Comparison of ENCODE assay signal across 8 cellular contexts in genomic region chr19:16571689-16572331, GRCh38. TPM values are rescaled to one million over a fixed set of nuclear protein-coding genes. Genes with fewer than 3 reads are reported as not detected.
DNase-seq lines count a peak whose midpoint lies in the region; ATAC-seq and TF ChIP-seq lines count a peak whose summit lies in the region.

No MANE protein-coding gene starts in this region.

- peak overlapping the region; percentile 30 to 91 (median 80) for H3K27ac ChIP-seq in heart right ventricle

- H3K4me1 ChIP-seq in Caco-2: peaks cover 13% of the 10 kb centered on the region
- H3K4me1 ChIP-seq in heart right ventricle: peaks cover 14 to 50% (median 35%) of the 10 kb centered on the region in 9 donors

- BruUV-seq in Caco-2 (replicated peaks; lab: Mats Ljungman, UMichigan): no TSS peak

- peaks cover 75% of the 10 kb centered on the region for H3K36me3 Mint-ChIP-seq in Caco-2 (ENCODE audit: insufficient read depth, unreplicated experiment)
- H3K36me3 Mint-ChIP-seq in activated T-cell treated with anti-CD3 and anti-CD28 coated beads, Interleukin-2, amount 50 U/mL, for 72 hours (ENCODE audit: insufficient read depth in 2 of 2): peaks cover 6 to 7% of the 10 kb centered on the region in 2 donors

- H3K36me3 ChIP-seq in Caco-2 (ENCODE audit: control insufficient read depth, insufficient read depth, low read length) (peaks cover 6% of the 10 kb centered on the region; the same call in 1 of the 2 replicates), heart right ventricle (peaks cover 0 to 69% (median 22%) of the 10 kb centered on the region in 9 donors)

- CTCF ChIA-PET in Caco-2 (lab: Charles Lee): no interaction called here

- 1 to 2% methylated on average over 62 to 80 of the region's 80 CpGs for WGBS in heart right ventricle, 2 donors

- peaks cover 6% of the 10 kb centered on the region for H3K4me1 Mint-ChIP-seq in Caco-2 (ENCODE audit: low read depth, unreplicated experiment)
- H3K4me1 Mint-ChIP-seq in activated T-cell treated with anti-CD3 and anti-CD28 coated beads, Interleukin-2, amount 50 U/mL, for 72 hours (ENCODE audit: low read depth): peaks cover 65% of the 10 kb centered on the region

- POLR2A ChIA-PET in Caco-2 (lab: Charles Lee): interaction anchor here (0.6 to 2.5 kb wide), 4 partner anchors 47 to 88 kb away, joined by 3 to 9 read pairs (median 4); partner anchors contain the start of genes C19orf44, CALR3, MED26 and SMIM7

- H3K9me3 ChIP-seq in Caco-2: no peaks in the 10 kb centered on the region
- H3K9me3 ChIP-seq in heart right ventricle: no peaks in the 10 kb centered on the region

- H3K27ac Mint-ChIP-seq in Caco-2 (ENCODE audit: unreplicated experiment): peak overlapping the region; percentile 97
- peak overlapping the region; percentile 70 for H3K27ac Mint-ChIP-seq in activated T-cell treated with anti-CD3 and anti-CD28 coated beads, Interleukin-2, amount 50 U/mL, for 72 hours

- H3K27me3 Mint-ChIP-seq in Caco-2 (ENCODE audit: insufficient read depth, unreplicated experiment): no peaks in the 10 kb centered on the region
- H3K27me3 Mint-ChIP-seq in activated T-cell treated with anti-CD3 and anti-CD28 coated beads, Interleukin-2, amount 50 U/mL, for 72 hours (ENCODE audit: low read depth): no peaks in the 10 kb centered on the region

- intact Hi-C loops in Caco-2 (cut with micrococcal nuclease; ENCODE audit: unreplicated experiment): loop anchor here (2.0 kb wide), 1 partner anchor 57 kb away; the partner anchor contains the start of gene MED26
- intact Hi-C loops in heart right ventricle (cut with DNase I): loop anchor here (2.0 to 10.0 kb wide), 4 partner anchors 50 to 89 kb away; partner anchors contain the start of genes MED26 (in 9 of the 10), SMIM7 (in 1 of the 10) and TMEM38A (in 1 of the 10)

- H3K4me3 Mint-ChIP-seq in Caco-2 (ENCODE audit: unreplicated experiment): peak overlapping the region; percentile 89
- H3K4me3 Mint-ChIP-seq in activated T-cell treated with anti-CD3 and anti-CD28 coated beads, Interleukin-2, amount 50 U/mL, for 72 hours: peak overlapping the region; percentile 95 to 96

- no peaks in the 10 kb centered on the region for H3K9me3 Mint-ChIP-seq in Caco-2 (ENCODE audit: unreplicated experiment)
- H3K9me3 Mint-ChIP-seq in activated T-cell treated with anti-CD3 and anti-CD28 coated beads, Interleukin-2, amount 50 U/mL, for 72 hours: no peaks in the 10 kb centered on the region

- H3K4me3 ChIP-seq in Caco-2 (ENCODE audit: low read depth, low read length) (peak overlapping the region; percentile 67), heart right ventricle (peak overlapping the region; percentile 30 to 97 (median 80)), skeletal muscle cell (ENCODE audit: low read depth, low read length) (peak overlapping the region; percentile 86)

- no peaks in the 10 kb centered on the region for H3K27me3 ChIP-seq in Caco-2 (replicated peaks; ENCODE audit: control insufficient read depth, insufficient read depth, low read length)
- no peaks in the 10 kb centered on the region for H3K27me3 ChIP-seq in heart right ventricle

- ATAC-seq in GM19438 (IDR thresholded peaks at IDR 0.05; ENCODE audit: low read depth, unreplicated experiment): peak; percentile 19
- ATAC-seq in activated T-cell treated with anti-CD3 and anti-CD28 coated beads, Interleukin-2, amount 50 U/mL, for 72 hours (replicated peaks in 1 of 2): peak; percentile 54 to 55
- ATAC-seq in heart right ventricle: peak in 1 of 8 donors; percentile 1

- no peak for DNase-seq in Caco-2
- peak; percentile 4 for DNase-seq in HT-29 (ENCODE audit: low spot score)
- peak; percentile 58 to 65 for DNase-seq in activated T-cell treated with anti-CD3 and anti-CD28 coated beads, Interleukin-2, amount 50 U/mL, for 72 hours
- peak in 1 of 2 donors; percentile 42 for DNase-seq in heart right ventricle
- DNase-seq in skeletal muscle cell (ENCODE audit: low read depth): no peak
- DNase-seq in effector CD8-positive, alpha-beta T cell (lab: John Stamatoyannopoulos, UW): no peak
- no peak for DNase-seq in SHP77 treated with DMSO at 0.1 percent for 48 hours (lab: John Stamatoyannopoulos, UW)

- no peak for TF ChIP-seq CTCF in Caco-2 (IDR thresholded peaks at IDR 0.05; ENCODE audit: insufficient read depth in 1 of 2, low read depth in 1 of 2, low read length in 1 of 2, severe bottlenecking in 1 of 2, unreplicated experiment in 1 of 2)
- peak in 1 of 9 donors; percentile 21 for TF ChIP-seq CTCF in heart right ventricle (IDR thresholded peaks at IDR 0.05)

RNA-seq across cellular contexts. Expression of gene SLC35E1, which starts 0.4 kb away (rescaled TPM):
- total RNA-seq in Caco-2 (2022) (37.9 and 41.3 TPM in 2 replicates), heart right ventricle (10 to 100 TPM; 20.8 to 29.0 (median 23.6) TPM)
- 16.8 and 23.4 TPM in 2 replicates for total RNA-seq in HT-29 (2014; rRNA removed; shearing (Covaris generic))
- 10 to 100 TPM; 36.5 to 39.5 TPM for total RNA-seq in activated T-cell treated with anti-CD3 and anti-CD28 coated beads, Interleukin-2, amount 50 U/mL, for 72 hours
- polyA plus RNA-seq in heart right ventricle: 10 to 100 TPM; 22.9 to 25.6 TPM

RNA-seq across cellular contexts. Expression of gene CHERP, which starts 29.6 kb away (rescaled TPM):
- total RNA-seq in Caco-2 (2022) (66.1 and 78.6 TPM in 2 replicates), heart right ventricle (10 to 100 TPM; 20.0 to 26.6 (median 22.6) TPM)
- total RNA-seq in HT-29 (2014; rRNA removed; shearing (Covaris generic)): 8.8 and 10.7 TPM in 2 replicates
- total RNA-seq in activated T-cell treated with anti-CD3 and anti-CD28 coated beads, Interleukin-2, amount 50 U/mL, for 72 hours: 10 to 100 TPM; 54.8 to 59.6 TPM
- 10 to 100 TPM; 11.3 to 16.4 TPM for polyA plus RNA-seq in heart right ventricle

RNA-seq across cellular contexts. Expression of gene MED26, which starts 56.2 kb away (rescaled TPM):
- total RNA-seq in Caco-2 (2022): 11.4 and 11.6 TPM in 2 replicates
- total RNA-seq in HT-29 (2014; rRNA removed; shearing (Covaris generic)): 9.6 and 12.5 TPM in 2 replicates
- 10 to 100 TPM; 18.6 to 20.2 TPM for total RNA-seq in activated T-cell treated with anti-CD3 and anti-CD28 coated beads, Interleukin-2, amount 50 U/mL, for 72 hours
- total RNA-seq in heart right ventricle: 1 to 10 TPM; 3.3 to 6.9 (median 4.6) TPM
- 1 to 10 TPM; 3.8 to 5.1 TPM for polyA plus RNA-seq in heart right ventricle

Comparison
In these comparisons a context has a peak if more than half of its experiments do, and no peak if none do; other contexts are left out.
1. DNase-seq: peak in HT-29 (single experiment) and activated T-cell treated with anti-CD3 and anti-CD28 coated beads, Interleukin-2, amount 50 U/mL, for 72 hours (2 of 2); none in Caco-2 (0 of 2), skeletal muscle cell (single experiment), effector CD8-positive, alpha-beta T cell (single experiment) and SHP77 treated with DMSO at 0.1 percent for 48 hours (single experiment).
2. Peak in every context shown above with its lines, with median percentiles within 50 percentile points of each other: H3K4me3 ChIP-seq.